ENCODE assay signal across 1 cellular context in genomic region chr10:13990918-13991317, GRCh38.
TF ChIP-seq lines count a peak whose summit lies in the region.

No MANE protein-coding gene starts in this region.

TF ChIP-seq in WTC11, 78 proteins besides CTCF, POLR2A, EP300 and RAD21 (continued from another document):
- TF ChIP-seq, protein P1, sequence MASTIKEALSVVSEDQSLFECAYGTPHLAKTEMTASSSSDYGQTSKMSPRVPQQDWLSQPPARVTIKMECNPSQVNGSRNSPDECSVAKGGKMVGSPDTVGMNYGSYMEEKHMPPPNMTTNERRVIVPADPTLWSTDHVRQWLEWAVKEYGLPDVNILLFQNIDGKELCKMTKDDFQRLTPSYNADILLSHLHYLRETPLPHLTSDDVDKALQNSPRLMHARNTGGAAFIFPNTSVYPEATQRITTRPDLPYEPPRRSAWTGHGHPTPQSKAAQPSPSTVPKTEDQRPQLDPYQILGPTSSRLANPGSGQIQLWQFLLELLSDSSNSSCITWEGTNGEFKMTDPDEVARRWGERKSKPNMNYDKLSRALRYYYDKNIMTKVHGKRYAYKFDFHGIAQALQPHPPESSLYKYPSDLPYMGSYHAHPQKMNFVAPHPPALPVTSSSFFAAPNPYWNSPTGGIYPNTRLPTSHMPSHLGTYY (CRISPR knock-in tag; IDR thresholded peaks at IDR 0.05), result no peak
- TF ChIP-seq ZNF219 (CRISPR knock-in tag; IDR thresholded peaks at IDR 0.05; ENCODE audit: borderline replicate concordance) (no peak), ZBTB43 (CRISPR knock-in tag; IDR thresholded peaks at IDR 0.05) (no peak), E2F1 (CRISPR knock-in tag; IDR thresholded peaks at IDR 0.05) (no peak), IRF2 (CRISPR knock-in tag; IDR thresholded peaks at IDR 0.05; ENCODE audit: borderline replicate concordance, low read depth) (no peak), SP1 (CRISPR knock-in tag; conservative IDR thresholded peaks at IDR 0.05) (no peak)
